ENCODE assay signal across 1 cellular context in the genomic region with DNA sequence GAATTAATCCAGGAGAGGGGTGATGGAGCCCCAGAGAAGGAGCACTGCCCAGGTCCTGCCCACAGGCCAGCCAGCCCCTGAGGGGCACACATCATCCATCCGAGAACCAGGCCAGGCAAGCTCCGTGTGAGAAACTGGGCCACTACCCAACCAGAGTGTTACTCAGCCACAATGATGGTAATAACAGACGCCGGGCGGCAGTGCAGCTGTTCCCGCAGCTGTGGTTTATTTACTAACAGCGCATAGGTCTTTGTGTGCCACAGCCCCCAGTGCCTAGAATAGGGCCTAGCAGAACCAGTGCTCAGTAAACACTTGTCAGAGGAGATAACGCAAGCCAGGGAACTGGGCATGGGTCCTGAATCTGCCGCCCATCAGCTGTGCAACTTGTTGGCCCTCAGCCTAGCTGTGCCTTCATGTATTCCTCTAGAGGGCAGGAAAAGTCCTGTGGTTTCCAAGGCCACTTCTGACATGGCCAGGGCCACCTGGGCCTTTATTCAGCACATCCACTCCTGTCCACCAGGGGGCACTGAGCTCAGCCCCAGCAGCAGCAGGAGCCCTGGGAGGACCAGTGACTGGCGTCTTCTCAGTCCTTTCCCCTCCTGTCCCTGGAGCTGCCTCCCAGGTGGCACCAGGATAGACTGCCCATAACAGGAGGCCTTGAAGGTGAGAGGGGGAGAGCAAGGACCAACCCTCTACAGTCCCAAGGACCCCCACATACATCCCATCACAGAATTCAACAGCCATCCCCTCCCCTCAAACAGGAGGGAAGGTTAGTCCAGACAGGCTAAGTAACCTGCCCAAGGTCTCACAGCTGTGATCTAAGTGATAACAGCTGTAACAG.
TF ChIP-seq lines count a peak whose summit lies in the region.

No MANE protein-coding gene starts in this region.

TF ChIP-seq in K562, 482 proteins besides CTCF, POLR2A, EP300 and RAD21 (continued from another document):
- no peak for TF ChIP-seq FOXM1 (IDR thresholded peaks at IDR 0.05; ENCODE audit: low read depth)
- TF ChIP-seq FOXM1 (CRISPR knock-in tag; IDR thresholded peaks at IDR 0.05; ENCODE audit: low read depth) = no peak
- no peak for TF ChIP-seq PCBP2 (IDR thresholded peaks at IDR 0.05; ENCODE audit: low read depth, low read length, poor library complexity, severe bottlenecking)
